Comparison of ENCODE assay signal across 1 cellular context in the genomic region with DNA sequence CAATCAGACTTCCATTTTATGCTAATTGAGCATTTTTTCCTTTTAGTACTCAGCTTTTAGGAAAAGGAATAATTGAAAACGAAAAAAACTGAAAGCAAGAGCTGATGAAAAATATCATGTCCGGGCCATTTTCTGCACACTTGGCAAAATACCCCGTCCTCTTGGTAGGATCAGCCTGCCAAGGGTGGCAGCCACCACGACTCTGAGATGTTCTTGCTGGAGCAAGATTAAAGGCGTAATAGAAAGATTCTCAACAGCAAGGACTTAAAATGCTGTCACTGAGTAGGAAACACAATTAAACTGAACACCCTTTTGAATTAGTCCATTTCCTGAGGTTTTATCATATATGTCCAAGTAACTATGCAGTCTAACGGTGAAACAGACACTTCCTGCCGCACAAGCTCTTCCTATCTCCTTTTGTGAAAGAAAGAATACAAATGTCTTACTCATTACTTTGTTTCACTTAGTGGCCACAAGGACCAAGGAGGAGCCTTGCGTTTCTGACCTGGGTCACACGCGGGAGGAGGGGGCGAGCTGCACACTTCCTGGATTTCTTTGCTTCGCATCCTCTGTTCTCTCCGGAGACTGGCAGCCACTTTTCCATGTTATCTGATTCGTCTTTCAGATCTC.
TF ChIP-seq lines count a peak whose summit lies in the region.

No MANE protein-coding gene starts in this region.

TF ChIP-seq in K562, 482 proteins besides CTCF, POLR2A, EP300 and RAD21 (continued from another document):
- TF ChIP-seq ZNF436 (CRISPR knock-in tag; IDR thresholded peaks at IDR 0.05) (no peak), ZNF217 (CRISPR knock-in tag; IDR thresholded peaks at IDR 0.05) (no peak), PHF8 (IDR thresholded peaks at IDR 0.05; ENCODE audit: borderline replicate concordance, low read length) (no peak), CREB1 (IDR thresholded peaks at IDR 0.05) (no peak), CREB1 (CRISPR knock-in tag; IDR thresholded peaks at IDR 0.05) (no peak), ZSCAN32 (CRISPR knock-in tag; IDR thresholded peaks at IDR 0.05) (no peak), TAF15 (IDR thresholded peaks at IDR 0.05; ENCODE audit: low read depth, low read length) (no peak)
